Comparison of ENCODE assay signal across 9 cellular contexts in the genomic region with DNA sequence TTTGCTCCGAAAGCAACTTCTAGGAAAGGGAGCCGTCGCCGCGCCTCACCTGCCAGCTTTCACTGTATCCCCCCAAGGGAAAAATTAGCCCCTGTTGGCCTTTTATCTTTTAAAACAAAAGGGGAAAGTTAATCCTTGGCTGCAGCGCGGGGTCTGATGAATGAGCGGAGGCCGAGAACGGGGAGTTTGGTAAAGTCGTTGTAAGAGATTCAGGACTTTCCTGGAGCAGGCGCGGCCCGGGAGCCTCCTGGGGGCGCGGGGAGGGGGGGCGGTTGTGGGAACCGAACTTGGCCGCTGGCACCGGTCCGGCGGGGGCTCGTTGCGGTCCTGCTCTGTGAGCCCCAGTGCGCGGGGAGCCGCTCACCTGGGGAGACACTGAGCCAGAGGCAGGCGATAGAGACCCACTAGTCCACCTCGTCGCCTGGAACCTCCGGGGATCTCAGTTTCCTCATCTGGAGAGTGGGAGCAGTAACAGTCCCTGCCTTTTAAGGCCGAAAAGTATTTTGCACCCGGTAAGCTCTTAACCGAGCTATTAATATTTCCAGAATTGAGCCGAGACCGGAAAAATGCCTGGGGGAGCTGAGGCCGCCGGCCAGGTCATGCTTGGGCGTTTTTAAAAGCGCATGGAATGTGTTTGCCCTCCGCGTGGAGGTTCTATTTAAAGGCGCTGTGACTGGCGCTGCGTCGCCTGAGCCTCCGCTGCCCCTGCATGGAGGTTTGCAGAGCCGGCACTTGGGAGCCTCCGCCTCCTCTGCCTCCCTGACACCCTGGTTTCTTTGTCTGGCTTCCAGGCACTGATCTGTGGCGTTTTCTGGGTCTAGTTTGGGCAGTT. TPM values are rescaled to one million over a fixed set of nuclear protein-coding genes. Genes with fewer than 3 reads are reported as not detected.
A peak's percentile ranks its signal among the peaks of the same experiment; 100 is the strongest.
DNase-seq lines count a peak whose midpoint lies in the region; ATAC-seq, FAIRE-seq and TF ChIP-seq lines count a peak whose summit lies in the region.
"Had no signal": no experiment of that assay in that cellular context is flagged by ENCODE, and none has a peak within 500 bp of the region (broad histone marks: within the 10 kb centered on the region; RNA-seq: fewer than 3 reads in every experiment).

No MANE protein-coding gene starts in this region.

- H3K9me3 ChIP-seq in CD8-positive, alpha-beta T cell (ENCODE audit: low read length): no peaks in the 10 kb centered on the region
- no peaks in the 10 kb centered on the region for H3K9me3 ChIP-seq in heart left ventricle
- no peaks in the 10 kb centered on the region for H3K9me3 ChIP-seq in pancreas

- no peaks in the 10 kb centered on the region for H3K9me3 Mint-ChIP-seq in CD8-positive, alpha-beta T cell
- H3K9me3 Mint-ChIP-seq in T-cell: no peaks in the 10 kb centered on the region

- peaks cover 37% of the 10 kb centered on the region for H3K27me3 Mint-ChIP-seq in CD8-positive, alpha-beta T cell (ENCODE audit: low read depth)
- peaks cover 33 to 47% of the 10 kb centered on the region in 2 donors for H3K27me3 Mint-ChIP-seq in T-cell

- no peak overlapping the region for H3K27ac Mint-ChIP-seq in CD8-positive, alpha-beta T cell
- H3K27ac Mint-ChIP-seq in T-cell: no peak overlapping the region

- ATAC-seq in CD8-positive, alpha-beta T cell: no peak
- no peak for ATAC-seq in T-cell (replicated peaks in 1 of 4)
- peak in 3 of 4 donors; percentile 27 to 59 (median 43) for ATAC-seq in heart left ventricle
- ATAC-seq in pancreas: no peak
- no peak for ATAC-seq in GM21529 (IDR thresholded peaks at IDR 0.05; ENCODE audit: unreplicated experiment)
- ATAC-seq in HG03159 (IDR thresholded peaks at IDR 0.05; ENCODE audit: unreplicated experiment): no peak

- no peak for DNase-seq in CD8-positive, alpha-beta T cell
- DNase-seq in T-cell (no peak), heart left ventricle (peak in 4 of 5 donors; percentile 28 to 51 (median 34)), pancreas (peak in 1 of 6 donors; percentile 33), iPS-NIHi7 (ENCODE audit: extremely low spot score) (no peak), NCI-H1105 (lab: John Stamatoyannopoulos, UW) (no peak)
- DNase-seq: foreskin melanocyte had no signal

- no peaks in the 10 kb centered on the region for H3K36me3 ChIP-seq in CD8-positive, alpha-beta T cell (ENCODE audit: insufficient read depth, low read length)
- no peaks in the 10 kb centered on the region for H3K36me3 ChIP-seq in heart left ventricle
- H3K36me3 ChIP-seq in pancreas: no peaks in the 10 kb centered on the region

- intact Hi-C loops in CD8-positive, alpha-beta T cell (cut with DNase I, micrococcal nuclease): no loop called here
- intact Hi-C loops in heart left ventricle (cut with DNase I): loop anchor here in 2 of 10 donors (2.0 to 5.0 kb wide), 2 partner anchors 33 to 34 kb away; no protein-coding TSS in a partner anchor
- intact Hi-C loops in pancreas (cut with DNase I): no loop called here

- no peak for FAIRE-seq in pancreas (lab: Jason Lieb, UNC)

- peaks cover 11% of the 10 kb centered on the region for H3K4me1 ChIP-seq in CD8-positive, alpha-beta T cell (ENCODE audit: insufficient read depth, low read length)
- peaks cover 0 to 39% (median 15%) of the 10 kb centered on the region in 12 donors for H3K4me1 ChIP-seq in heart left ventricle
- H3K4me1 ChIP-seq in pancreas: peaks cover 0 to 4% (median 0%) of the 10 kb centered on the region in 3 donors

- no peak overlapping the region for H3K27ac ChIP-seq in CD8-positive, alpha-beta T cell (ENCODE audit: low read depth, low read length)
- H3K27ac ChIP-seq in heart left ventricle (peak overlapping the region in 10 of 12 donors; percentile 72 to 95 (median 86)), pancreas (no peak overlapping the region)

- H3K27me3 ChIP-seq in CD8-positive, alpha-beta T cell (ENCODE audit: insufficient read depth, low read length): peaks cover 13% of the 10 kb centered on the region
- H3K27me3 ChIP-seq in heart left ventricle (peaks cover 0 to 42% (median 6%) of the 10 kb centered on the region in 9 donors), pancreas (peaks cover 0 to 15% (median 5%) of the 10 kb centered on the region in 4 donors)

- peaks cover 10% of the 10 kb centered on the region for H3K4me1 Mint-ChIP-seq in CD8-positive, alpha-beta T cell (ENCODE audit: low read depth)
- H3K4me1 Mint-ChIP-seq in T-cell: peaks cover 7 to 17% (median 9%) of the 10 kb centered on the region in 3 donors

- H3K4me3 Mint-ChIP-seq in CD8-positive, alpha-beta T cell: peak overlapping the region; percentile 58
- peak overlapping the region; percentile 53 to 58 (median 55) for H3K4me3 Mint-ChIP-seq in T-cell

- H3K4me3 ChIP-seq in CD8-positive, alpha-beta T cell (ENCODE audit: low read depth, low read length): peak overlapping the region; percentile 55
- H3K4me3 ChIP-seq in heart left ventricle (peak overlapping the region; percentile 54 to 81 (median 66)), pancreas (peak overlapping the region in 3 of 4 donors; percentile 48 to 61 (median 57))

- no peak for TF ChIP-seq CTCF in CD8-positive, alpha-beta T cell (IDR thresholded peaks at IDR 0.05)
- TF ChIP-seq CTCF in heart left ventricle (IDR thresholded peaks at IDR 0.05) (no peak), pancreas (IDR thresholded peaks at IDR 0.05) (no peak)

- CTCF ChIA-PET in CD8-positive, alpha-beta T cell (lab: Charles Lee): no interaction called here
- CTCF ChIA-PET in T-cell (lab: Charles Lee): no interaction called here

- TF ChIP-seq POLR2A in heart left ventricle (IDR thresholded peaks at IDR 0.05): no peak

- WGBS in heart left ventricle, 4 donors: 3 to 5% (median 4%) methylated on average over 42 to 50 of the region's 50 CpGs
- 28 to 41% methylated on average over 50 of the region's 50 CpGs for WGBS in pancreas, 2 donors

- H3K36me3 Mint-ChIP-seq in CD8-positive, alpha-beta T cell: no peaks in the 10 kb centered on the region
- no peaks in the 10 kb centered on the region for H3K36me3 Mint-ChIP-seq in T-cell

- POLR2A ChIA-PET in CD8-positive, alpha-beta T cell (lab: Charles Lee): no interaction called here
- POLR2A ChIA-PET in T-cell (lab: Charles Lee): no interaction called here

RNA-seq across cellular contexts. Expression of gene EFHD1, which starts 1.1 kb away (rescaled TPM):
- total RNA-seq in CD8-positive, alpha-beta T cell: 1 to 10 TPM in 1 of 2 experiments, under 1 TPM in 1; 0.92 to 1.1 TPM
- total RNA-seq in T-cell (1 to 10 TPM in 4 of 5 donors, under 1 TPM in 1; 0.93 to 3.0 (median 2.3) TPM), heart left ventricle (10 to 100 TPM in 7 of 9 donors, 1 to 10 TPM in 2; 9.0 to 44.8 (median 20.7) TPM), pancreas (1 to 10 TPM in 3 of 6 donors, under 1 TPM in 3; 0.31 to 1.7 (median 1.1) TPM)
- polyA plus RNA-seq in heart left ventricle (10 to 100 TPM in 1 of 2 donors, 1 to 10 TPM in 1; 9.0 to 26.8 TPM), pancreas (1 to 10 TPM; 3.8 to 4.8 TPM)

Comparison
In these comparisons a context has a peak if more than half of its experiments do, and no peak if none do; other contexts are left out.
1. ATAC-seq: peak in heart left ventricle (3 of 4); none in CD8-positive, alpha-beta T cell (single experiment), T-cell (0 of 4), pancreas (0 of 4), GM21529 (single experiment) and HG03159 (single experiment).
2. DNase-seq: peak in heart left ventricle (4 of 5); none in CD8-positive, alpha-beta T cell (0 of 7), T-cell (0 of 34), iPS-NIHi7 (single experiment) and NCI-H1105 (single experiment).
3. H3K27ac ChIP-seq: peak in heart left ventricle (10 of 12); none in CD8-positive, alpha-beta T cell (single experiment) and pancreas (0 of 4).
4. Peak in every context shown above with its lines, with median percentiles within 50 percentile points of each other: H3K4me3 ChIP-seq.